ENCODE assay signal across 16 cellular contexts in the genomic region with DNA sequence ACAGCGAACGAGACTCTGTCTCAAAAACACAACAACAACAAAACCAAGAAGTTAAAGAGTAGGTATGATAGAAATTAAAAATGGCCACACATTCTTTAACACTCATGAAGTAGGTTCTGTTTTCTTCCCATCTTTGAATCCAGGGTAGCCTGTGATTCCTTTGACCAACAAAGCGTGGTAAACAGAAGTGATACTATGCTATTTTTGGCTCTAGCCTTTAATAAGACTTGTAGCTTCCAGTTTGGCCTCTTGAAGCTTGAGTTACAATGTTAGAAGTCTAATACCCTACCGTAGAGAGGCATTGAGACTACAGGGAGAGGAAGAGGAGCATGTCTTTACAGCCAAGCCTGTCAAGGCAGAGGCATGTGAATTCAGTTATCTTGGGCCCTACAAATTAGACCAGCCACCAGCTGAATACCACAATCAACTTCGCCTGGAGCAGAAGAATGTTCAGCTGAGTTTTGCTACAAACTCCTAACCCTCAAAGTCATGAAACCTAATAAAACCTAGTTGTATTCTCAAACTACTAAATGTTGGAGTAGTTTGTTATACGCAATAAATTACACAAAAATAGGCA. TPM values are rescaled to one million over a fixed set of nuclear protein-coding genes. Genes with fewer than 3 reads are reported as not detected.
DNase-seq lines count a peak whose midpoint lies in the region; ATAC-seq and TF ChIP-seq lines count a peak whose summit lies in the region.
"Had no signal": no experiment of that assay in that cellular context is flagged by ENCODE, and none has a peak within 500 bp of the region (broad histone marks: within the 10 kb centered on the region; RNA-seq: fewer than 3 reads in every experiment).

No MANE protein-coding gene starts in this region.

- no peak for TF ChIP-seq CTCF in 22Rv1 (IDR thresholded peaks at IDR 0.05)
- no peak for TF ChIP-seq CTCF in DOHH2 (IDR thresholded peaks at IDR 0.05; ENCODE audit: low read depth, low read length, poor library complexity, severe bottlenecking)
- no peak for TF ChIP-seq CTCF in OCI-LY7 (conservative IDR thresholded peaks at IDR 0.05; ENCODE audit: low read length)

- H3K4me2 ChIP-seq in DOHH2 (ENCODE audit: low read length): peak overlapping the region; percentile 80
- peak overlapping the region; percentile 60 for H3K4me2 ChIP-seq in OCI-LY7 (ENCODE audit: low read length)

- H4K20me1 ChIP-seq in DOHH2 (ENCODE audit: control insufficient read depth, insufficient read depth, low read depth, low read length) (no peaks in the 10 kb centered on the region), OCI-LY7 (ENCODE audit: insufficient read depth, low read length) (no peaks in the 10 kb centered on the region)

- H3K9me2 ChIP-seq in DOHH2 (replicated peaks; ENCODE audit: control insufficient read depth, low read length) (no peaks in the 10 kb centered on the region), OCI-LY7 (ENCODE audit: insufficient read depth, low read length) (no peaks in the 10 kb centered on the region)

- H3K27me3 ChIP-seq in DOHH2 (ENCODE audit: control insufficient read depth, low read length): no peaks in the 10 kb centered on the region
- H3K27me3 ChIP-seq: brain microvascular endothelial cell, SJCRH30, testis had no signal

- H2AFZ ChIP-seq in OCI-LY7 (ENCODE audit: low read length): peak overlapping the region; percentile 11; the same call in 1 of the 2 replicates

- CTCF ChIA-PET in OCI-LY7 (lab: Charles Lee; ENCODE audit: unreplicated experiment): interaction anchor here (1.0 kb wide), 1 partner anchor 10 kb away, joined by 3 read pairs; no protein-coding TSS in a partner anchor

- peak; percentile 75 for DNase-seq in OCI-LY7 (ENCODE audit: low spot score)
- peak; percentile 63 for DNase-seq in medulla oblongata (ENCODE audit: extremely low spot score)
- no peak for DNase-seq in activated CD8-positive, alpha-beta memory T cell treated with anti-CD3 and anti-CD28 coated beads, Interleukin-2, amount 50 U/mL, for 4 hours
- no peak for DNase-seq in central memory CD4-positive, alpha-beta T cell
- no peak for DNase-seq in UCSD-AML1 (lab: John Stamatoyannopoulos, UW; ENCODE audit: unreplicated experiment)
- DNase-seq: brain microvascular endothelial cell, DMS79, KG1, mesendoderm, NCI-H187 treated with DMSO at 0.1 percent for 48 hours, SJCRH30, testis had no signal

- H3K79me2 ChIP-seq in DOHH2 (ENCODE audit: control insufficient read depth, low read length) (peaks cover 3% of the 10 kb centered on the region), OCI-LY7 (ENCODE audit: insufficient read depth, low read depth, low read length) (peaks cover 1% of the 10 kb centered on the region; the same call in 1 of the 2 replicates)

- H3K4me3 ChIP-seq in DOHH2 (ENCODE audit: low read length) (peak overlapping the region; percentile 55), OCI-LY7 (ENCODE audit: low read depth, low read length, poor library complexity, severe bottlenecking) (no peak overlapping the region)
- H3K4me3 ChIP-seq: SJCRH30, testis had no signal

- H3K4me1 ChIP-seq in DOHH2 (ENCODE audit: control insufficient read depth, low read length) (peaks cover 59% of the 10 kb centered on the region), OCI-LY7 (ENCODE audit: insufficient read depth, low read length, poor library complexity, severe bottlenecking) (peaks cover 42% of the 10 kb centered on the region)
- H3K4me1 ChIP-seq: SJCRH30, testis had no signal

- peaks cover 37% of the 10 kb centered on the region for H3F3A ChIP-seq in DOHH2 (ENCODE audit: control insufficient read depth, insufficient read depth)

- no TSS peak for BruUV-seq in OCI-LY7 (replicated peaks; lab: Mats Ljungman, UMichigan)

- intact Hi-C loops in OCI-LY7 (cut with micrococcal nuclease; ENCODE audit: unreplicated experiment): no loop called here

- no peak for ATAC-seq in HG02798 (IDR thresholded peaks at IDR 0.05; ENCODE audit: poor library complexity, unreplicated experiment)
- ATAC-seq: HCT116 had no signal

- POLR2A ChIA-PET in OCI-LY7 (lab: Charles Lee): interaction anchor here (0.6 to 1.2 kb wide), 4 partner anchors 10 to 229 kb away, joined by 3 to 5 read pairs (median 4); no protein-coding TSS in a partner anchor

- no peaks in the 10 kb centered on the region for H3K36me3 ChIP-seq in DOHH2 (ENCODE audit: control insufficient read depth, low read length)
- no peaks in the 10 kb centered on the region for H3K36me3 ChIP-seq in OCI-LY7 (ENCODE audit: insufficient read depth, low read length)
- H3K36me3 ChIP-seq: brain microvascular endothelial cell, SJCRH30 had no signal

- H3K27ac ChIP-seq in 22Rv1 (peak overlapping the region; percentile 25; the same call in 1 of the 2 replicates), DOHH2 (ENCODE audit: low read depth, low read length) (peak overlapping the region; percentile 76), OCI-LY7 (ENCODE audit: low read depth, low read length, poor library complexity, severe bottlenecking) (peak overlapping the region; percentile 53)
- H3K27ac ChIP-seq: brain microvascular endothelial cell, SJCRH30, testis had no signal

- H3K9me3 ChIP-seq in DOHH2 (ENCODE audit: control insufficient read depth, insufficient read depth, low read length) (no peaks in the 10 kb centered on the region), OCI-LY7 (ENCODE audit: low read length) (no peaks in the 10 kb centered on the region)
- H3K9me3 ChIP-seq: SJCRH30, testis had no signal

RNA-seq across cellular contexts. Expression of a gene that starts 4.9 kb away (rescaled TPM):
- total RNA-seq in OCI-LY7 (2014; rRNA removed; shearing (Covaris generic)): 63.2 and 71.3 TPM in 2 replicates
- 67.5 and 79.4 TPM in 2 replicates for total RNA-seq in OCI-LY7 (2022)

RNA-seq across cellular contexts. Expression of a gene that starts 35.4 kb away (rescaled TPM):
- total RNA-seq in OCI-LY7 (2014; rRNA removed; shearing (Covaris generic)): 47.6 and 51.0 TPM in 2 replicates
- 69.1 and 73.0 TPM in 2 replicates for total RNA-seq in OCI-LY7 (2022)

Comparison
In these comparisons a context has a peak if more than half of its experiments do, and no peak if none do; other contexts are left out.
1. H3K27ac ChIP-seq: peak in every context shown above with its lines; median percentile 76 in DOHH2; 53 in OCI-LY7; 25 in 22Rv1.
2. DNase-seq: peak in OCI-LY7 (single experiment) and medulla oblongata (single experiment); none in activated CD8-positive, alpha-beta memory T cell treated with anti-CD3 and anti-CD28 coated beads, Interleukin-2, amount 50 U/mL, for 4 hours (single experiment), central memory CD4-positive, alpha-beta T cell (single experiment) and UCSD-AML1 (single experiment).